9 cellular contexts compared by ENCODE assay signal in the genomic region with DNA sequence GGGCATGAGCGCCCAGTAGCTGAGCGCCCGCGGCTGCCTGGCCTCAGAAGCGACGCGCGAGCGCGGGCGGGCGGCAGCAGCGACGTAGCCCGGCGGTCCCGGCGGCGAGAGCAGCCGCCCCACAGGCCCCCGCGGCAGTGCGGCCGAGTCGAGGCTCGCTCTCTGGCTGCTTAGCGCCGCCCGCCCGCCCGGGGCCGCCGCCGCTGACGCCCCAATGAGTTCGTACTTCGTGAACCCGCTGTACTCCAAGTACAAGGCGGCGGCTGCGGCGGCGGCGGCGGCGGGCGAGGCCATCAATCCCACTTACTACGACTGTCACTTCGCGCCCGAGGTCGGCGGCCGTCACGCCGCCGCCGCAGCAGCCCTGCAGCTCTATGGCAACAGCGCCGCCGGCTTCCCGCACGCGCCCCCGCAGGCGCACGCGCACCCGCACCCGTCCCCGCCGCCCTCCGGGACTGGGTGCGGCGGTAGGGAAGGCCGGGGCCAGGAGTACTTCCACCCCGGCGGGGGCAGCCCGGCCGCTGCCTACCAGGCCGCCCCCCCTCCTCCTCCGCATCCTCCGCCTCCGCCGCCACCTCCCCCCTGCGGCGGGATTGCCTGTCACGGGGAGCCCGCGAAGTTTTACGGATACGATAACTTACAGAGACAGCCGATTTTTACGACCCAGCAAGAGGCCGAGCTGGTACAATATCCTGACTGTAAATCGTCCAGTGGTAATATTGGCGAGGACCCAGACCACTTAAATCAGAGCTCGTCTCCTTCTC. TPM values are rescaled to one million over a fixed set of nuclear protein-coding genes. Genes with fewer than 3 reads are reported as not detected.
DNase-seq lines count a peak whose midpoint lies in the region; ATAC-seq and TF ChIP-seq lines count a peak whose summit lies in the region.
"Had no signal": no experiment of that assay in that cellular context is flagged by ENCODE, and none has a peak within 500 bp of the region (broad histone marks: within the 10 kb centered on the region; RNA-seq: fewer than 3 reads in every experiment).

No MANE protein-coding gene starts in this region.

- H3K9me3 ChIP-seq in BE2C (no peaks in the 10 kb centered on the region), lower lobe of right lung (no peaks in the 10 kb centered on the region), transverse colon (no peaks in the 10 kb centered on the region)

- in situ Hi-C loops in transverse colon (cut with MboI; ENCODE audit: low pct_ligation_motif_present in 1 of 4, low pct_unique_long_range_greater_than_20kb in 1 of 4, low sequenced_read_pairs in 3 of 4) = loop anchor here in 1 of 4 donors (25.0 kb wide), 1 partner anchor 682 kb away; no protein-coding TSS in a partner anchor

- DNase-seq in BE2C = peak; percentile 65
- DNase-seq in HuH-7 (ENCODE audit: low spot score) = peak; percentile 54
- peak; percentile 29 for DNase-seq in activated naive CD8-positive, alpha-beta T cell treated with anti-CD3 and anti-CD28 coated beads, Interleukin-2, amount 50 U/mL, for 24 hours
- no peak for DNase-seq in lower lobe of right lung
- peak; percentile 56 for DNase-seq in transverse colon
- no peak for DNase-seq in NAMALWA (ENCODE audit: low spot score)

- H3K4me1 ChIP-seq in BE2C (peaks cover 6% of the 10 kb centered on the region; the same call in 1 of the 2 replicates), lower lobe of right lung (peaks cover 24% of the 10 kb centered on the region), transverse colon (peaks cover 15 to 62% (median 35%) of the 10 kb centered on the region in 4 donors)

- TF ChIP-seq POLR2A in transverse colon (IDR thresholded peaks at IDR 0.05) = peak; percentile 9

- ATAC-seq in activated naive CD8-positive, alpha-beta T cell treated with anti-CD3 and anti-CD28 coated beads, Interleukin-2, amount 50 U/mL, for 24 hours = peak; percentile 20
- ATAC-seq in lower lobe of right lung (peak; percentile 32 to 50), GM19328 (IDR thresholded peaks at IDR 0.05; ENCODE audit: unreplicated experiment) (no peak), HG03432 (IDR thresholded peaks at IDR 0.05; ENCODE audit: unreplicated experiment) (no peak)

- peaks cover 84% of the 10 kb centered on the region for H3K27me3 Mint-ChIP-seq in activated naive CD8-positive, alpha-beta T cell treated with anti-CD3 and anti-CD28 coated beads, Interleukin-2, amount 50 U/mL, for 24 hours

- WGBS in transverse colon (ENCODE audit: low coverage in 1 of 2), 2 donors = 3 to 17% methylated on average over 4 to 62 of the region's 98 CpGs

- H3K4me1 Mint-ChIP-seq in activated naive CD8-positive, alpha-beta T cell treated with anti-CD3 and anti-CD28 coated beads, Interleukin-2, amount 50 U/mL, for 24 hours = peaks cover 36% of the 10 kb centered on the region

- peaks cover under 1% of the 10 kb centered on the region for H3K9me3 Mint-ChIP-seq in activated naive CD8-positive, alpha-beta T cell treated with anti-CD3 and anti-CD28 coated beads, Interleukin-2, amount 50 U/mL, for 24 hours
- H3K9me3 Mint-ChIP-seq: activated naive CD4-positive, alpha-beta T cell treated with anti-CD3 and anti-CD28 coated beads, Interleukin-2, amount 50 U/mL, for 72 hours had no signal

- intact Hi-C loops in lower lobe of right lung (cut with DNase I) = loop anchor here (10.0 kb wide), 1 partner anchor 424 kb away; no protein-coding TSS in a partner anchor
- intact Hi-C loops in transverse colon (cut with DNase I; ENCODE audit: low total_unique reads) = no loop called here

- no peaks in the 10 kb centered on the region for H3K36me3 Mint-ChIP-seq in activated naive CD8-positive, alpha-beta T cell treated with anti-CD3 and anti-CD28 coated beads, Interleukin-2, amount 50 U/mL, for 24 hours (ENCODE audit: low read depth)

- no peak for TF ChIP-seq CTCF in BE2C (IDR thresholded peaks at IDR 0.05; ENCODE audit: low read depth, low read length)
- TF ChIP-seq CTCF in lower lobe of right lung (IDR thresholded peaks at IDR 0.05) = no peak
- peak in 1 of 5 experiments; percentile 22 for TF ChIP-seq CTCF in transverse colon (IDR thresholded peaks at IDR 0.05)

- no peaks in the 10 kb centered on the region for H3K36me3 ChIP-seq in BE2C
- no peaks in the 10 kb centered on the region for H3K36me3 ChIP-seq in lower lobe of right lung
- H3K36me3 ChIP-seq in transverse colon = no peaks in the 10 kb centered on the region

- H3K27ac ChIP-seq in lower lobe of right lung = no peak overlapping the region
- peak overlapping the region; percentile 94 to 96 (median 94) for H3K27ac ChIP-seq in transverse colon

- H3K4me3 Mint-ChIP-seq in activated naive CD8-positive, alpha-beta T cell treated with anti-CD3 and anti-CD28 coated beads, Interleukin-2, amount 50 U/mL, for 24 hours = peak overlapping the region; percentile 48

- no peak for TF ChIP-seq EP300 in transverse colon (IDR thresholded peaks at IDR 0.05; ENCODE audit: low read depth)

- H3K27ac Mint-ChIP-seq in activated naive CD8-positive, alpha-beta T cell treated with anti-CD3 and anti-CD28 coated beads, Interleukin-2, amount 50 U/mL, for 24 hours = peak overlapping the region; percentile 77

- H3K27me3 ChIP-seq in BE2C = no peaks in the 10 kb centered on the region
- peaks cover 96% of the 10 kb centered on the region for H3K27me3 ChIP-seq in lower lobe of right lung (ENCODE audit: low read depth)
- H3K27me3 ChIP-seq in transverse colon = peaks cover 71% of the 10 kb centered on the region

- H3K4me3 ChIP-seq in BE2C (ENCODE audit: low read depth, low read length) (peak overlapping the region; percentile 68), lower lobe of right lung (peak overlapping the region; percentile 38), transverse colon (peak overlapping the region; percentile 32 to 68 (median 50))

RNA-seq across cellular contexts. Expression of gene HOXD8, which starts 0.8 kb away (rescaled TPM):
- 14.6 TPM for polyA plus RNA-seq in BE2C (2012; ENCODE audit: insufficient read depth, insufficient read length, low read depth)
- total RNA-seq in lower lobe of right lung = 2.3 TPM
- 10 to 100 TPM in 2 of 4 donors, 1 to 10 TPM in 2; 7.8 to 23.5 (median 13.4) TPM for total RNA-seq in transverse colon
- total RNA-seq: activated naive CD4-positive, alpha-beta T cell treated with anti-CD3 and anti-CD28 coated beads, Interleukin-2, amount 50 U/mL, for 72 hours had no signal

RNA-seq across cellular contexts. Expression of gene HOXD9, which starts 7.8 kb away (rescaled TPM):
- polyA plus RNA-seq in BE2C (2012; ENCODE audit: insufficient read depth, insufficient read length, low read depth) = 22.9 TPM
- total RNA-seq in lower lobe of right lung = 0.86 TPM
- 10 to 100 TPM in 2 of 4 donors, 1 to 10 TPM in 2; 2.7 to 13.3 (median 7.5) TPM for total RNA-seq in transverse colon
- total RNA-seq: activated naive CD4-positive, alpha-beta T cell treated with anti-CD3 and anti-CD28 coated beads, Interleukin-2, amount 50 U/mL, for 72 hours had no signal

RNA-seq across cellular contexts. Expression of gene HOXD10, which starts 13.8 kb away (rescaled TPM):
- polyA plus RNA-seq in BE2C (2012; ENCODE audit: insufficient read depth, insufficient read length, low read depth) = 0.94 TPM
- total RNA-seq in lower lobe of right lung (not detected), transverse colon (10 to 100 TPM in 2 of 4 donors, 1 to 10 TPM in 2; 1.1 to 25.1 (median 7.6) TPM)
- total RNA-seq: activated naive CD4-positive, alpha-beta T cell treated with anti-CD3 and anti-CD28 coated beads, Interleukin-2, amount 50 U/mL, for 72 hours had no signal

RNA-seq across cellular contexts. Expression of gene HOXD4, which starts 21.0 kb away (rescaled TPM):
- polyA plus RNA-seq in BE2C (2012; ENCODE audit: insufficient read depth, insufficient read length, low read depth) = 3.7 TPM
- total RNA-seq in lower lobe of right lung (0.97 TPM), transverse colon (10 to 100 TPM in 3 of 4 donors, 1 to 10 TPM in 1; 2.2 to 25.5 (median 15.3) TPM)
- total RNA-seq: activated naive CD4-positive, alpha-beta T cell treated with anti-CD3 and anti-CD28 coated beads, Interleukin-2, amount 50 U/mL, for 72 hours had no signal

RNA-seq across cellular contexts. Expression of gene HOXD11, which starts 23.3 kb away (rescaled TPM):
- not detected for polyA plus RNA-seq in BE2C (2012; ENCODE audit: insufficient read depth, insufficient read length, low read depth)
- total RNA-seq in lower lobe of right lung = not detected
- total RNA-seq in transverse colon = 10 to 100 TPM in 1 of 4 donors, 1 to 10 TPM in 2, under 1 TPM in 1; 0.41 to 13.5 (median 4.4) TPM
- total RNA-seq: activated naive CD4-positive, alpha-beta T cell treated with anti-CD3 and anti-CD28 coated beads, Interleukin-2, amount 50 U/mL, for 72 hours had no signal

Comparison
In these comparisons a context has a peak if more than half of its experiments do, and no peak if none do; other contexts are left out.
1. DNase-seq: peak in BE2C (single experiment), HuH-7 (single experiment), activated naive CD8-positive, alpha-beta T cell treated with anti-CD3 and anti-CD28 coated beads, Interleukin-2, amount 50 U/mL, for 24 hours (single experiment) and transverse colon (single experiment); none in lower lobe of right lung (single experiment) and NAMALWA (single experiment).
2. ATAC-seq: peak in activated naive CD8-positive, alpha-beta T cell treated with anti-CD3 and anti-CD28 coated beads, Interleukin-2, amount 50 U/mL, for 24 hours (single experiment) and lower lobe of right lung (2 of 2); none in GM19328 (single experiment) and HG03432 (single experiment).
3. Peak in every context shown above with its lines, with median percentiles within 50 percentile points of each other: H3K4me3 ChIP-seq.